In the genomic region with DNA sequence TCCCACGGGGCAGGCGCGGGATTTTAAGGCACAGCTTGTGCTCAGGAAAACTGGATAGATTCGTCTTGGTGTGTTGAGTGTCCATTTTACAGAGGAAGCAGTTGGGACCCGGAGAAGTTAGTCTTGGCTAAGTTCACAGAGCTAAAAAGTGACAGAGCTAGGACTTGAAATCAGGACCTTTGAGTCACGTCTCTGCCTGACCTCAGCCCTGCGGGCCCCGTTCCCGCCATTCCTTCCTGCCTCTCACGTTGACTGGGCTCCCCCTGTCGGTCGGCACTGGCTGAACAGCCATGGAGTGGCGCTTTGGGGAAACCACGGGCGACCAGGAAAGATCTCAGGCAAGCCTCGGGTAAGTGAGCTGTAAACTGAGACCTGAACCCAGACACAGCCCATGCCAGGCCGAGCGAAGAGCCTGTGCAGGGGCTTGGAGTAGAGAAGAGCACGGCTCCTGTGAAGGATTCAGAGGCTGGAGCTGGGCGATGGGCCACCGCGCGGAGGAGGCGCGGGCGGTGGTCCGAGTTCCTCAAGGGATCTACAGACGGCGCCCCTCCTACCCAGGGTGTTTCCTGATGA, we compare ENCODE assay signal across 8 cellular contexts. TPM values are rescaled to one million over a fixed set of nuclear protein-coding genes. Genes with fewer than 3 reads are reported as not detected.
DNase-seq lines count a peak whose midpoint lies in the region; ATAC-seq and TF ChIP-seq lines count a peak whose summit lies in the region.

No MANE protein-coding gene starts in this region.

- H3K4me3 ChIP-seq in SJCRH30 (peak overlapping the region; percentile 12; the same call in 1 of the 2 replicates), cardiac muscle cell (no peak overlapping the region), transverse colon (peak overlapping the region in 3 of 4 donors; percentile 14 to 36 (median 19))

- H3K27me3 ChIP-seq in SJCRH30 (no peaks in the 10 kb centered on the region), cardiac muscle cell (no peaks in the 10 kb centered on the region), transverse colon (no peaks in the 10 kb centered on the region)

- TF ChIP-seq EP300 in transverse colon (IDR thresholded peaks at IDR 0.05; ENCODE audit: low read depth): no peak

- no peaks in the 10 kb centered on the region for H3K36me3 ChIP-seq in SJCRH30
- H3K36me3 ChIP-seq in cardiac muscle cell: no peaks in the 10 kb centered on the region
- no peaks in the 10 kb centered on the region for H3K36me3 ChIP-seq in transverse colon

- ATAC-seq in GM18867 (IDR thresholded peaks at IDR 0.05; ENCODE audit: unreplicated experiment) (peak; percentile 62), HG03342 (IDR thresholded peaks at IDR 0.05; ENCODE audit: unreplicated experiment) (peak; percentile 58)

- no peaks in the 10 kb centered on the region for H3K9me3 ChIP-seq in SJCRH30 (replicated peaks)
- H3K9me3 ChIP-seq in cardiac muscle cell (ENCODE audit: low read depth): no peaks in the 10 kb centered on the region
- H3K9me3 ChIP-seq in transverse colon: no peaks in the 10 kb centered on the region

- TF ChIP-seq POLR2A in transverse colon (IDR thresholded peaks at IDR 0.05): no peak

- TF ChIP-seq CTCF in cardiac muscle cell (IDR thresholded peaks at IDR 0.05; ENCODE audit: low read depth, low read length): peak; percentile 77
- TF ChIP-seq CTCF in transverse colon (IDR thresholded peaks at IDR 0.05): peak; percentile 89 to 98 (median 93)

- peak; percentile 93 for DNase-seq in 8988T
- peak; percentile 65 to 74 for DNase-seq in SJCRH30
- DNase-seq in activated naive CD4-positive, alpha-beta T cell treated with anti-CD3 and anti-CD28 coated beads, Interleukin-2, amount 50 U/mL, for 16 hours: peak; percentile 84
- DNase-seq in cardiac muscle cell (ENCODE audit: low read depth in 1 of 2, low spot score in 1 of 2): peak; percentile 83 to 85
- peak; percentile 86 for DNase-seq in pons (ENCODE audit: low spot score)
- peak; percentile 89 for DNase-seq in transverse colon

- WGBS in transverse colon (ENCODE audit: low coverage in 1 of 2), 2 donors: 38 to 72% methylated on average over 5 to 29 of the region's 29 CpGs

- H3K27ac ChIP-seq in SJCRH30: no peak overlapping the region
- H3K27ac ChIP-seq in cardiac muscle cell: no peak overlapping the region
- peak overlapping the region in 3 of 4 donors; percentile 17 to 90 (median 83) for H3K27ac ChIP-seq in transverse colon

- in situ Hi-C loops in transverse colon (cut with MboI; ENCODE audit: low pct_ligation_motif_present in 1 of 4, low pct_unique_long_range_greater_than_20kb in 1 of 4, low sequenced_read_pairs in 3 of 4): loop anchor here (5.0 to 10.0 kb wide), 2 partner anchors 255 to 257 kb away; no protein-coding TSS in a partner anchor

- H3K4me1 ChIP-seq in SJCRH30 (no peaks in the 10 kb centered on the region), cardiac muscle cell (ENCODE audit: low read depth) (peaks cover 9% of the 10 kb centered on the region), transverse colon (peaks cover 13 to 48% (median 31%) of the 10 kb centered on the region in 4 donors)

- intact Hi-C loops in transverse colon (cut with DNase I; ENCODE audit: low total_unique reads): loop anchor here (1.0 kb wide), 1 partner anchor 254 kb away; no protein-coding TSS in a partner anchor

RNA-seq across cellular contexts. Expression of a gene that starts 54.1 kb away (rescaled TPM):
- total RNA-seq in SJCRH30 (2014; rRNA removed; shearing (Covaris generic)): 26.8 and 27.5 TPM in 2 replicates
- total RNA-seq in cardiac muscle cell (107 and 114 TPM in 2 replicates), transverse colon (10 to 100 TPM in 2 of 4 donors, 1 to 10 TPM in 2; 2.4 to 14.6 (median 9.9) TPM)
- polyA plus RNA-seq in cardiac muscle cell: 78.3 and 87.9 TPM in 2 replicates

Comparison
In these comparisons a context has a peak if more than half of its experiments do, and no peak if none do; other contexts are left out.
1. H3K27ac ChIP-seq: peak in transverse colon (3 of 4); none in SJCRH30 (single experiment) and cardiac muscle cell (single experiment).
2. Peak in every context shown above with its lines, with median percentiles within 50 percentile points of each other: DNase-seq.